Comparison of ENCODE assay signal across 11 cellular contexts in the genomic region with DNA sequence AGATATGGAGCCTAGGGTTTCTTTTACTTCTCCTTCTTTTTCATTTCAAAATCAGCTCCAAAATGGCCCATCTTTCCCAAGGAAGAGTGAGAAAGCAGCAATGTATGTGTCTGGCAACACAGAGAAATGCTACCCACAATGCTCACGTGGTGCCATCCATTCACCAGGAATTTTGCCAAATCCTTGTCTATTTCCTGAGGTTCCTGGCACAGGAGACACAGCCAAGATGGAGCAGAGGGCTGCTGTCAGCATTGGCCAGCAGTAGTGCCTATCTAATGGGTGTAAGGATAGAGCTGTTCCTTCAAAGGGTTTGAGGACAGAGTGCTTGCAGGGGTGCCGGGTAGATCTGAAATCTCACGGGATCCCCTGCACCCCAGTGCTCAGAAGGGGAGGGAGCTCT.
DNase-seq lines count a peak whose midpoint lies in the region; ATAC-seq and TF ChIP-seq lines count a peak whose summit lies in the region.
"Had no signal": no experiment of that assay in that cellular context is flagged by ENCODE, and none has a peak within 500 bp of the region (broad histone marks: within the 10 kb centered on the region; RNA-seq: fewer than 3 reads in every experiment).

No MANE protein-coding gene starts in this region.

- H3K27ac ChIP-seq in CD8-positive, alpha-beta T cell (ENCODE audit: low read depth, low read length) = no peak overlapping the region
- H3K27ac ChIP-seq: BLaER1 had no signal

- no peaks in the 10 kb centered on the region for H3K36me3 Mint-ChIP-seq in CD8-positive, alpha-beta T cell

- TF ChIP-seq CTCF in CD8-positive, alpha-beta T cell (IDR thresholded peaks at IDR 0.05) = no peak

- H3K9me3 Mint-ChIP-seq in CD8-positive, alpha-beta T cell = no peaks in the 10 kb centered on the region
- H3K9me3 Mint-ChIP-seq: central memory CD8-positive, alpha-beta T cell had no signal

- no peaks in the 10 kb centered on the region for H3K27me3 Mint-ChIP-seq in CD8-positive, alpha-beta T cell (ENCODE audit: low read depth)

- no peak overlapping the region for H3K27ac Mint-ChIP-seq in CD8-positive, alpha-beta T cell

- POLR2A ChIA-PET in CD8-positive, alpha-beta T cell (lab: Charles Lee) = interaction anchor here (0.8 kb wide), 1 partner anchor 21 kb away, joined by 3 read pairs; no protein-coding TSS in a partner anchor

- no peak for ATAC-seq in GM18868 (IDR thresholded peaks at IDR 0.05; ENCODE audit: unreplicated experiment)
- ATAC-seq in CD8-positive, alpha-beta T cell = no peak

- H3K4me3 ChIP-seq in CD8-positive, alpha-beta T cell (ENCODE audit: low read depth, low read length) = no peak overlapping the region
- H3K4me3 ChIP-seq: BLaER1 had no signal

- H3K4me1 ChIP-seq in CD8-positive, alpha-beta T cell (ENCODE audit: insufficient read depth, low read length) = no peaks in the 10 kb centered on the region

- H3K4me1 Mint-ChIP-seq in CD8-positive, alpha-beta T cell (ENCODE audit: low read depth) = no peaks in the 10 kb centered on the region
- H3K4me1 Mint-ChIP-seq: central memory CD8-positive, alpha-beta T cell had no signal

- CTCF ChIA-PET in CD8-positive, alpha-beta T cell (lab: Charles Lee) = no interaction called here

- intact Hi-C loops in CD8-positive, alpha-beta T cell (cut with DNase I, micrococcal nuclease) = no loop called here

- no peak overlapping the region for H3K4me3 Mint-ChIP-seq in CD8-positive, alpha-beta T cell
- H3K4me3 Mint-ChIP-seq: central memory CD8-positive, alpha-beta T cell had no signal

- DNase-seq in A172 (ENCODE audit: low spot score) (peak; percentile 65), HT1080 (ENCODE audit: low read depth) (peak; percentile 78), amniotic epithelial cell (ENCODE audit: low read depth) (peak; percentile 87), kidney tubule cell (ENCODE audit: low spot score) (peak; percentile 38), RPMI8226 (no peak)
- DNase-seq in CD8-positive, alpha-beta T cell = no peak
- DNase-seq in stimulated activated CD8-positive, alpha-beta memory T cell treated with anti-CD3 and anti-CD28 coated beads, Interleukin-4, amount 100 ng/mL, for 48 hours = no peak
- DNase-seq: stimulated activated naive CD4-positive, alpha-beta T cell treated with Interleukin-2 at 50 U/mL for 16 hours had no signal

- H3K36me3 ChIP-seq in CD8-positive, alpha-beta T cell (ENCODE audit: insufficient read depth, low read length) = no peaks in the 10 kb centered on the region
- H3K36me3 ChIP-seq: BLaER1 had no signal

- H3K9me3 ChIP-seq in CD8-positive, alpha-beta T cell (ENCODE audit: low read length) = no peaks in the 10 kb centered on the region
- H3K9me3 ChIP-seq: BLaER1 had no signal

- no peaks in the 10 kb centered on the region for H3K27me3 ChIP-seq in CD8-positive, alpha-beta T cell (ENCODE audit: insufficient read depth, low read length)
- H3K27me3 ChIP-seq: BLaER1 had no signal

Comparison
In these comparisons a context has a peak if more than half of its experiments do, and no peak if none do; other contexts are left out.
1. DNase-seq: peak in A172 (single experiment), HT1080 (single experiment), amniotic epithelial cell (single experiment) and kidney tubule cell (single experiment); none in RPMI8226 (single experiment), CD8-positive, alpha-beta T cell (0 of 7) and stimulated activated CD8-positive, alpha-beta memory T cell treated with anti-CD3 and anti-CD28 coated beads, Interleukin-4, amount 100 ng/mL, for 48 hours (single experiment).